Comparison of ENCODE assay signal across 18 cellular contexts in the genomic region with DNA sequence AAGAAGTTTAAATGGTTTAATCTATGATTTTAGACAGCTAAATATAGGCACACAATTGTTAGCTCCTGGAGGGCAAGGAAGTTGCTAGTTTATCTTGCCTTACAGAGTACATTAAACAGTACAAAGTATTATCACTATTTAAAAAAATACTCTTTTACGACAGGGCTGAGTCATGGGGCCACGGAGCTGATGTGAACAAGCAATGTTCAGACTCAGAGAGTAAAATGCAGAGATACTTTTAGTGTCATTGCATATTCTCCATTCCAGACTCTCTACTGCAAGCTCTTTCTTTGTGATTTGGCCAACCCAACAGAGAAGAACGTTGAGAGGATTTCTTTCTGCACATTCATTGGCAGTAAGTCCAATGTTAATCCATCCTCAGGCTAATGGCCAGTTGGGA.
A peak's percentile ranks its signal among the peaks of the same experiment; 100 is the strongest.
DNase-seq lines count a peak whose midpoint lies in the region; ATAC-seq and TF ChIP-seq lines count a peak whose summit lies in the region.
"Had no signal": no experiment of that assay in that cellular context is flagged by ENCODE, and none has a peak within 500 bp of the region (broad histone marks: within the 10 kb centered on the region; RNA-seq: fewer than 3 reads in every experiment).

No MANE protein-coding gene starts in this region.

- no peak for TF ChIP-seq RAD21 in SK-N-SH (IDR thresholded peaks at IDR 0.05; ENCODE audit: low read length)

- H3K4me2 ChIP-seq in SK-N-SH (no peak overlapping the region), skeletal muscle satellite cell (ENCODE audit: low read length) (peak overlapping the region; percentile 50)

- POLR2A ChIA-PET in SK-N-SH (lab: Yijun Ruan, JAX), result no interaction called here

- H3F3A ChIP-seq in SK-N-SH (replicated peaks; ENCODE audit: insufficient read depth), result no peaks in the 10 kb centered on the region

- CTCF ChIA-PET in SK-N-SH (lab: Yijun Ruan, JAX), result interaction anchor here (1.2 to 1.7 kb wide), 2 partner anchors 14 to 16 kb away, joined by 3 to 5 read pairs; no protein-coding TSS in a partner anchor

- H3K9me2 ChIP-seq in SK-N-SH, result no peaks in the 10 kb centered on the region

- H4K20me1 ChIP-seq in SK-N-SH (ENCODE audit: insufficient read depth), result no peaks in the 10 kb centered on the region

- H3K4me1 ChIP-seq in SK-N-SH (ENCODE audit: control insufficient read depth in 1 of 2, insufficient read depth in 2 of 2, low read depth in 1 of 2, low read length in 1 of 2), result no peaks in the 10 kb centered on the region
- peaks cover 45% of the 10 kb centered on the region for H3K4me1 ChIP-seq in skeletal muscle satellite cell (ENCODE audit: control insufficient read depth, insufficient read depth, low read length)
- H3K4me1 ChIP-seq: prostate gland, upper lobe of left lung had no signal

- DNase-seq in GM03348 (ENCODE audit: low spot score) (peak; percentile 56), SK-N-SH (no peak), fibroblast of pulmonary artery (ENCODE audit: low read depth) (peak; percentile 70), SK-N-DZ (ENCODE audit: low spot score) (no peak)
- DNase-seq in NK-92 treated with Interleukin-12 subunit alpha and Interleukin-12 subunit beta, amount 100 ng/mL, for 24 hours (lab: John Stamatoyannopoulos, UW), result no peak
- DNase-seq in effector CD8-positive, alpha-beta T cell (lab: John Stamatoyannopoulos, UW), result no peak
- DNase-seq: activated CD4-positive, alpha-beta T cell treated with anti-CD3 and anti-CD28 coated beads, Interleukin-2, amount 50 U/mL, for 4 hours; amniotic stem cell; DND-41; dorsolateral prefrontal cortex; KG1; NCI-H187 treated with DMSO at 0.1 percent for 48 hours; NCI-H526 treated with DMSO at 0.1 percent for 48 hours; stimulated activated CD4-positive, alpha-beta T cell treated with anti-CD3 and anti-CD28 coated beads, Interleukin-2, amount 100 ng/mL, for 24 hours; upper lobe of left lung had no signal

- H3K27me3 ChIP-seq in SK-N-SH (ENCODE audit: insufficient read depth) (no peaks in the 10 kb centered on the region), skeletal muscle satellite cell (ENCODE audit: control insufficient read depth, insufficient read depth, low read length) (no peaks in the 10 kb centered on the region)
- H3K27me3 ChIP-seq: dorsolateral prefrontal cortex, upper lobe of left lung had no signal

- no peak for TF ChIP-seq EP300 in SK-N-SH (IDR thresholded peaks at IDR 0.05; ENCODE audit: borderline replicate concordance in 1 of 2, low read depth in 1 of 2, low read length in 1 of 2)

- WGBS in SK-N-SH (ENCODE audit: low lambda C conversion rate), result 65% methylated on average over 3 of the region's 3 CpGs

- TF ChIP-seq CTCF in SK-N-SH (IDR thresholded peaks at IDR 0.05) (no peak), fibroblast of pulmonary artery (IDR thresholded peaks at IDR 0.05; ENCODE audit: low read length, missing control alignments) (no peak)

- no peaks in the 10 kb centered on the region for H3K36me3 ChIP-seq in SK-N-SH (replicated peaks in 1 of 2; ENCODE audit: control insufficient read depth in 1 of 2, insufficient read depth in 2 of 2, low read length in 1 of 2)
- H3K36me3 ChIP-seq in skeletal muscle satellite cell (ENCODE audit: insufficient read depth, low read length), result no peaks in the 10 kb centered on the region
- H3K36me3 ChIP-seq: prostate gland, upper lobe of left lung had no signal

- no peaks in the 10 kb centered on the region for H3K79me2 ChIP-seq in SK-N-SH (ENCODE audit: insufficient read depth)

- H3K4me3 ChIP-seq in SK-N-SH (ENCODE audit: low read depth in 2 of 2, low read length in 1 of 2) (no peak overlapping the region), fibroblast of pulmonary artery (replicated peaks; ENCODE audit: low read depth, low read length) (no peak overlapping the region), skeletal muscle satellite cell (ENCODE audit: low read length) (no peak overlapping the region)
- H3K4me3 ChIP-seq: dorsolateral prefrontal cortex, prostate gland, upper lobe of left lung had no signal

- H3K9ac ChIP-seq in SK-N-SH (no peak overlapping the region), skeletal muscle satellite cell (ENCODE audit: low read depth, low read length) (peak overlapping the region; percentile 25)

- H3K9me3 ChIP-seq in SK-N-SH (no peaks in the 10 kb centered on the region), skeletal muscle satellite cell (replicated peaks; ENCODE audit: low read length) (no peaks in the 10 kb centered on the region)
- H3K9me3 ChIP-seq: prostate gland, upper lobe of left lung had no signal

- H2AFZ ChIP-seq in SK-N-SH (ENCODE audit: low read depth), result no peak overlapping the region

- peak overlapping the region in 1 of 2 experiments; percentile 43; a peak in 1 of 4 replicates for H3K27ac ChIP-seq in SK-N-SH (ENCODE audit: low read depth in 2 of 2, low read length in 1 of 2)
- H3K27ac ChIP-seq: prostate gland, upper lobe of left lung had no signal

- ATAC-seq in GM18502 (IDR thresholded peaks at IDR 0.05; ENCODE audit: poor library complexity, unreplicated experiment), result no peak

TF ChIP-seq in SK-N-SH, 30 proteins besides CTCF, POLR2A, EP300 and RAD21:
- peak; percentile 15; the same call in 1 of the 2 replicates for TF ChIP-seq FOSL2 (IDR thresholded peaks at IDR 0.05; ENCODE audit: borderline replicate concordance, low read depth)
- no peak for TF ChIP-seq RFX5 (IDR thresholded peaks at IDR 0.05; ENCODE audit: low read length)
TF ChIP-seq in SK-N-SH: peak in this region for 1.

Comparison
In these comparisons a context has a peak if more than half of its experiments do, and no peak if none do; other contexts are left out.
1. DNase-seq: peak in GM03348 (single experiment) and fibroblast of pulmonary artery (single experiment); none in SK-N-SH (single experiment), NK-92 treated with Interleukin-12 subunit alpha and Interleukin-12 subunit beta, amount 100 ng/mL, for 24 hours (single experiment), effector CD8-positive, alpha-beta T cell (single experiment) and SK-N-DZ (single experiment).